8 cellular contexts compared by ENCODE assay signal in genomic region chr21:32278518-32279376, GRCh38. TPM values are rescaled to one million over a fixed set of nuclear protein-coding genes. Genes with fewer than 3 reads are reported as not detected.
DNase-seq lines count a peak whose midpoint lies in the region; ATAC-seq and TF ChIP-seq lines count a peak whose summit lies in the region.

A gene with protein sequence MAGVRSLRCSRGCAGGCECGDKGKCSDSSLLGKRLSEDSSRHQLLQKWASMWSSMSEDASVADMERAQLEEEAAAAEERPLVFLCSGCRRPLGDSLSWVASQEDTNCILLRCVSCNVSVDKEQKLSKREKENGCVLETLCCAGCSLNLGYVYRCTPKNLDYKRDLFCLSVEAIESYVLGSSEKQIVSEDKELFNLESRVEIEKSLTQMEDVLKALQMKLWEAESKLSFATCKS (minus strand): TSS chr21:32279049. CDS start chr21:32279014, 35 bp downstream.

- H3K4me1 ChIP-seq in thyroid gland, result peaks cover 13 to 18% of the 10 kb centered on the region in 2 donors

- DNase-seq in GM10248 (ENCODE audit: extremely low spot score), result peak; percentile 97
- peak; percentile 93 for DNase-seq in NCI-H1105 (lab: John Stamatoyannopoulos, UW)
- DNase-seq in SKM-1 treated with dmso at 0.1 percent for 144 hours (lab: John Stamatoyannopoulos, UW; ENCODE audit: unreplicated experiment), result peak; percentile 89
- DNase-seq in glutamatergic neuron, result peak; percentile 98
- peak; percentile 99 for DNase-seq in osteocyte (ENCODE audit: extremely low spot score, unreplicated experiment)
- DNase-seq in thyroid gland, result peak; percentile 94 to 97

- ATAC-seq in HG02623 (IDR thresholded peaks at IDR 0.05; ENCODE audit: unreplicated experiment), result peak; percentile 95

- peak in 1 of 2 donors; percentile 69 for TF ChIP-seq POLR2A in thyroid gland (IDR thresholded peaks at IDR 0.05)

- no peaks in the 10 kb centered on the region for H3K9me3 Mint-ChIP-seq in activated naive CD8-positive, alpha-beta T cell (ENCODE audit: low read depth)
- H3K9me3 Mint-ChIP-seq in glutamatergic neuron (ENCODE audit: unreplicated experiment) (peaks cover 8% of the 10 kb centered on the region), osteocyte (ENCODE audit: unreplicated experiment) (no peaks in the 10 kb centered on the region)

- no peaks in the 10 kb centered on the region for H3K27me3 Mint-ChIP-seq in activated naive CD8-positive, alpha-beta T cell
- H3K27me3 Mint-ChIP-seq in glutamatergic neuron (ENCODE audit: unreplicated experiment), result peaks cover 3% of the 10 kb centered on the region
- no peaks in the 10 kb centered on the region for H3K27me3 Mint-ChIP-seq in osteocyte (ENCODE audit: unreplicated experiment)

- peak within 1 kb of the TSS; percentile 94 for H3K27ac Mint-ChIP-seq in activated naive CD8-positive, alpha-beta T cell
- peak within 1 kb of the TSS; percentile 95 for H3K27ac Mint-ChIP-seq in glutamatergic neuron (ENCODE audit: unreplicated experiment)
- peak within 1 kb of the TSS; percentile 81 for H3K27ac Mint-ChIP-seq in osteocyte (ENCODE audit: unreplicated experiment)

- peak within 1 kb of the TSS; percentile 45 to 81 (median 64) for H3K4me3 ChIP-seq in thyroid gland (replicated peaks in 1 of 3)

- 0% methylated on average over 38 to 40 of the region's 69 CpGs for WGBS in thyroid gland, 2 donors

- CTCF ChIA-PET in GM10248 (lab: Yijun Ruan, JAX), result interaction anchor here (1.0 to 1.1 kb wide), 2 partner anchors 16 to 80 kb away, joined by 3 read pairs; no protein-coding TSS in a partner anchor

- peaks cover 5% of the 10 kb centered on the region for H3K36me3 Mint-ChIP-seq in activated naive CD8-positive, alpha-beta T cell
- H3K36me3 Mint-ChIP-seq in glutamatergic neuron (ENCODE audit: unreplicated experiment) (peaks cover 4% of the 10 kb centered on the region), osteocyte (ENCODE audit: unreplicated experiment) (no peaks in the 10 kb centered on the region)

- H3K27me3 ChIP-seq in thyroid gland, result no peaks in the 10 kb centered on the region

- H3K4me3 Mint-ChIP-seq in activated naive CD8-positive, alpha-beta T cell, result peak within 1 kb of the TSS; percentile 99
- peak within 1 kb of the TSS; percentile 97 for H3K4me3 Mint-ChIP-seq in glutamatergic neuron (ENCODE audit: unreplicated experiment)
- peak within 1 kb of the TSS; percentile 99 for H3K4me3 Mint-ChIP-seq in osteocyte (ENCODE audit: unreplicated experiment)

- no peaks in the 10 kb centered on the region for H3K9me3 ChIP-seq in thyroid gland

- H3K4me1 Mint-ChIP-seq in activated naive CD8-positive, alpha-beta T cell (ENCODE audit: low read depth), result peaks cover 26% of the 10 kb centered on the region
- H3K4me1 Mint-ChIP-seq in glutamatergic neuron (ENCODE audit: low read depth, unreplicated experiment) (peaks cover 3% of the 10 kb centered on the region), osteocyte (ENCODE audit: unreplicated experiment) (peaks cover 24% of the 10 kb centered on the region)

- POLR2A ChIA-PET in GM10248 (lab: Yijun Ruan, JAX), result interaction anchor here (0.6 kb wide), 1 partner anchor 108 kb away, joined by 5 read pairs; no protein-coding TSS in a partner anchor

- no peaks in the 10 kb centered on the region for H3K36me3 ChIP-seq in thyroid gland

- intact Hi-C loops in thyroid gland (cut with DNase I), result no loop called here

- peak within 1 kb of the TSS; percentile 50 to 74 (median 51) for H3K27ac ChIP-seq in thyroid gland

- no peak for TF ChIP-seq CTCF in GM10248 (IDR thresholded peaks at IDR 0.05; ENCODE audit: control extremely low read depth, extremely low read depth, low read depth, missing control alignments)
- TF ChIP-seq CTCF in glutamatergic neuron (IDR thresholded peaks at IDR 0.05; ENCODE audit: partially characterized antibody, unreplicated experiment), result no peak
- no peak for TF ChIP-seq CTCF in osteocyte (IDR thresholded peaks at IDR 0.05)
- TF ChIP-seq CTCF in thyroid gland (IDR thresholded peaks at IDR 0.05), result peak in 1 of 6 experiments; percentile 35

RNA-seq across cellular contexts. Expression of the gene that starts here (rescaled TPM):
- total RNA-seq in glutamatergic neuron (ENCODE audit: unreplicated experiment), result 12.6 TPM
- 6.9 and 7.2 TPM in 2 replicates for total RNA-seq in osteocyte
- total RNA-seq in thyroid gland, result 1 to 10 TPM; 4.8 to 7.1 (median 7.0) TPM

Comparison
In these comparisons a context has a peak if more than half of its experiments do, and no peak if none do; other contexts are left out.
1. Peak in every context shown above with its lines: DNase-seq, ATAC-seq, H3K4me3 ChIP-seq and H3K27ac ChIP-seq.